In genomic region chr19:11560404-11560988, GRCh38 we compare ENCODE assay signal across 1 cellular context.
TF ChIP-seq lines count a peak whose summit lies in the region.

No MANE protein-coding gene starts in this region.

TF ChIP-seq in GM12878, 131 proteins besides CTCF, POLR2A, EP300 and RAD21 (continued from another document):
- TF ChIP-seq ZBED1 (IDR thresholded peaks at IDR 0.05; ENCODE audit: borderline replicate concordance) (no peak), NR2C1 (IDR thresholded peaks at IDR 0.05) (no peak), HSF1 (IDR thresholded peaks at IDR 0.05; ENCODE audit: low read depth, low read length) (no peak), REST (IDR thresholded peaks at IDR 0.05; ENCODE audit: low read depth, low read length) (no peak), CBX5 (IDR thresholded peaks at IDR 0.05; ENCODE audit: low read depth) (0 out of 2 replicates have a peak, but pooled peaks have one; percentile 19), HDAC6 (IDR thresholded peaks at IDR 0.05; ENCODE audit: unreplicated experiment) (no peak), E4F1 (IDR thresholded peaks at IDR 0.05; ENCODE audit: borderline replicate concordance, partially characterized antibody) (no peak), ZNF24 (IDR thresholded peaks at IDR 0.05) (no peak; the same call in 1 of the 2 replicates), TCF7 (IDR thresholded peaks at IDR 0.05; ENCODE audit: borderline replicate concordance) (no peak), CREB1 (IDR thresholded peaks at IDR 0.05; ENCODE audit: low read depth) (0 out of 2 replicates have a peak, but pooled peaks have one; percentile 34)
